In the genomic region with DNA sequence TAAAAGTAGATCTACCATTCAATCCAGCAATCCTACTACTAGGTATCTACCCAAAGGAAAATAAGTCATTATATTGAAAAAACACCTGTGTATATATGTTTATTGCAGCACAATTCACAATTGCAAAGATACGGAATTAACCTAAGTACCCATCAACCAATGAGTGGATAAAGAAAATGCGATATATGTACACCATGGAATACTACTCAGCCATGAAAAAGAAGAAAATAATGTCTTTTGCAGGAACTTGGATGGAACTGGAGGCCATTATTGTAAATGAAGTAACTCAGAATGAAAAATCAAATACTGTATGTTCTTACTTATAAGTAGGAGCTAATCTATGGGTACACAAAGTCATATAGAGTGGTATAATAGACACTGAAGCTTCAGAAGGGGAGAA, we compare ENCODE assay signal across 11 cellular contexts.
"Had no signal": no experiment of that assay in that cellular context is flagged by ENCODE, and none has a peak within 500 bp of the region (broad histone marks: within the 10 kb centered on the region; RNA-seq: fewer than 3 reads in every experiment).

No MANE protein-coding gene starts in this region.

- H3K9me3 ChIP-seq: HAP-1 had no signal

- H3K36me3 ChIP-seq: HAP-1 had no signal

- ATAC-seq: GM23338, HCT116 had no signal

- H3K4me3 ChIP-seq: GM23248, GM23338, HAP-1 had no signal

- H2AFZ ChIP-seq: GM23248, GM23338 had no signal

- H3K27ac ChIP-seq: GM23248 had no signal

- DNase-seq: GM23248, GOT3, H7, H9, HCEC 1CT, HFFc6 had no signal

- H3K4me1 ChIP-seq: HAP-1 had no signal

- H3K9ac ChIP-seq: GM23248 had no signal

- FAIRE-seq: H1, H54 had no signal

- H3K4me2 ChIP-seq: GM23338 had no signal
